Comparison of ENCODE assay signal across 15 cellular contexts in the genomic region with DNA sequence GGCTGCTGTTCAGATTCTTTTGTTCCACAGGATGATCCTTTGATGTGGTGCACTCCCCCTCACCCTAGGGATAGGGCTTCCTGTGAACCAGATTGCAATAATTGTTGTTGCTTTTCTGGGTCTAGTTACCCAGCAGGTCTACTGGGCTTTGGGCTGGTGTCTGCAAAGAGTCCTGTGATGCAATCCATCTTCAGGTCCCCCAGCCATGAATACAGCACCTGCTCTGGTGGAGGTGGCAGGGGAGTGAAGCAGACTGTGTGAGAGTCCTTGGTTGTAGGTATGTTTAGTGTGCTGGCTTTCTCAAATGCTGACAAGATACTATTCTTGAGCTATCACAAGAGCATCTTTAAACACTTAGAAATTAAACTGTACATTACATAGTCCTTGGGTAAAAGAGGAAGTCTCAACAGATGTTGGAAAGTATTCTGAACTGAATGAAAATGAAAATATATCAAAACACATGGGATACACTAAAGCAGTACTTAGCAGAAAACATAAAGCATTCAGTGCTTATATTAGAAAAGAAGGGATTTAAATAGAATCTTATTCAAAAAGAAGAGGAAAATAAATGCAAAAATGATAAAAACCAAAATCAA. TPM values are rescaled to one million over a fixed set of nuclear protein-coding genes. Genes with fewer than 3 reads are reported as not detected.
"Had no signal": no experiment of that assay in that cellular context is flagged by ENCODE, and none has a peak within 500 bp of the region (broad histone marks: within the 10 kb centered on the region; RNA-seq: fewer than 3 reads in every experiment).

No MANE protein-coding gene starts in this region.

- H3K4me3 ChIP-seq: dorsolateral prefrontal cortex, gastrocnemius medialis, pancreas, stomach, thoracic aorta had no signal

- H3K4me1 ChIP-seq: gastrocnemius medialis, pancreas, stomach had no signal

- ATAC-seq: gastrocnemius medialis; naive thymus-derived CD8-positive, alpha-beta T cell; pancreas had no signal

- FAIRE-seq: islet of Langerhans, pancreas had no signal

- H3K27ac ChIP-seq: dorsolateral prefrontal cortex, gastrocnemius medialis, pancreas, stomach, thoracic aorta had no signal

- DNase-seq: activated CD4-positive, alpha-beta T cell treated with anti-CD3 and anti-CD28 coated beads, Interleukin-2, amount 50 U/mL, for 48 hours; activated naive CD4-positive, alpha-beta T cell treated with anti-CD3 and anti-CD28 coated beads, Interleukin-2, amount 10 ng/mL, durations not matched to agents 7 days and 5 days; dorsolateral prefrontal cortex; erythroblast; gastrocnemius medialis; mammary epithelial cell; naive thymus-derived CD8-positive, alpha-beta T cell; pancreas; stimulated activated CD4-positive, alpha-beta T cell treated with anti-CD3 and anti-CD28 coated beads, Interleukin-1b, Interleukin-23, amount 100 ng/mL, for 48 hours; stomach had no signal

- H3K9me3 ChIP-seq: gastrocnemius medialis, pancreas, thoracic aorta had no signal

- H3K36me3 ChIP-seq: gastrocnemius medialis, pancreas, stomach, thoracic aorta had no signal

- H3K27me3 ChIP-seq: gastrocnemius medialis, pancreas, stomach had no signal

RNA-seq across cellular contexts. Expression of a gene that starts 49.1 kb away (rescaled TPM):
- total RNA-seq: activated T-helper 2 cell treated with anti-CD3 and anti-CD28 coated beads, Interferon-gamma antibody, Interleukin-2, Interleukin-4, amounts not matched to agents 10 μg/mL and 5 μg/mL and 100 μg/mL, durations not matched to agents 14 hours and 24 hours and 36 hours; gastrocnemius medialis; mammary epithelial cell; T-helper 2 cell treated with Interferon-gamma antibody and Interleukin-4, amounts not matched to agents 100 ng/mL and 5 ng/mL, for 36 hours; thoracic aorta; ureter had no signal
- polyA plus RNA-seq: mammary epithelial cell had no signal
